ENCODE assay signal across 1 cellular context in the genomic region with DNA sequence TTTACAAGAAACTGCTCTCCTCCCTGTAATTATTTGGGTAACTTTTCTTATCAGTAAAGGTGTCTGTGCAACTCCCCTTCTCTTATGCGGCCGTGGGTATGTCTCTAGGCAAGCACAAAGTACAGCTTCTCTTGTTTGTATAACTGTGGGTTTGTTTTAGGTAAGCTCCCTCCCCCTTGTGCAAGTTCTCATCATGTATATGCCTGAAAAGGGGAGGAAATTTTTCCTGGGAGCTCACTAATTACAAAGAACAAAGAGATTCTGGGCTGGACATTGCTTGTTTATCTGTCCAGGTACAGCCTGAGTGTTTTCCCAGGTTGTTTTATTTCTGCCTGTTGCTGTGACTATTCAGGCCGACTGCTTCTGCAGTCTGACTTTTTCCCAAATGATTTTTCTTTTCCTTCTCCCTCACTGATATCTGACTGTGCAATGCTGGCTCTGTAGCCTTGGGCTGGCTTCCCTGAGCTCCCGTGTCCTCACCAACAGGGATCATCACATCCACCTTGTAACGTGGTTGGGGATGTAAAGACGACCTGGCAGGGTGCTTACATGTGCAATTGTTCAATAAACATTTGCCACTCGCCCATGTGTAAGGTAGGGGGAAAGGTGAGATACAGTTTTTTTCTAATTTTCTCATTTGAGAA.
TF ChIP-seq lines count a peak whose summit lies in the region.

No MANE protein-coding gene starts in this region.

TF ChIP-seq in HepG2, 621 proteins besides CTCF, POLR2A, EP300 and RAD21 (continued from another document and continues in another):
- peak; percentile 62; the same call in 1 of the 2 replicates for TF ChIP-seq SOX5 (CRISPR knock-in tag; IDR thresholded peaks at IDR 0.05; ENCODE audit: borderline replicate concordance)
- TF ChIP-seq, protein P1, sequence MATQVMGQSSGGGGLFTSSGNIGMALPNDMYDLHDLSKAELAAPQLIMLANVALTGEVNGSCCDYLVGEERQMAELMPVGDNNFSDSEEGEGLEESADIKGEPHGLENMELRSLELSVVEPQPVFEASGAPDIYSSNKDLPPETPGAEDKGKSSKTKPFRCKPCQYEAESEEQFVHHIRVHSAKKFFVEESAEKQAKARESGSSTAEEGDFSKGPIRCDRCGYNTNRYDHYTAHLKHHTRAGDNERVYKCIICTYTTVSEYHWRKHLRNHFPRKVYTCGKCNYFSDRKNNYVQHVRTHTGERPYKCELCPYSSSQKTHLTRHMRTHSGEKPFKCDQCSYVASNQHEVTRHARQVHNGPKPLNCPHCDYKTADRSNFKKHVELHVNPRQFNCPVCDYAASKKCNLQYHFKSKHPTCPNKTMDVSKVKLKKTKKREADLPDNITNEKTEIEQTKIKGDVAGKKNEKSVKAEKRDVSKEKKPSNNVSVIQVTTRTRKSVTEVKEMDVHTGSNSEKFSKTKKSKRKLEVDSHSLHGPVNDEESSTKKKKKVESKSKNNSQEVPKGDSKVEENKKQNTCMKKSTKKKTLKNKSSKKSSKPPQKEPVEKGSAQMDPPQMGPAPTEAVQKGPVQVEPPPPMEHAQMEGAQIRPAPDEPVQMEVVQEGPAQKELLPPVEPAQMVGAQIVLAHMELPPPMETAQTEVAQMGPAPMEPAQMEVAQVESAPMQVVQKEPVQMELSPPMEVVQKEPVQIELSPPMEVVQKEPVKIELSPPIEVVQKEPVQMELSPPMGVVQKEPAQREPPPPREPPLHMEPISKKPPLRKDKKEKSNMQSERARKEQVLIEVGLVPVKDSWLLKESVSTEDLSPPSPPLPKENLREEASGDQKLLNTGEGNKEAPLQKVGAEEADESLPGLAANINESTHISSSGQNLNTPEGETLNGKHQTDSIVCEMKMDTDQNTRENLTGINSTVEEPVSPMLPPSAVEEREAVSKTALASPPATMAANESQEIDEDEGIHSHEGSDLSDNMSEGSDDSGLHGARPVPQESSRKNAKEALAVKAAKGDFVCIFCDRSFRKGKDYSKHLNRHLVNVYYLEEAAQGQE (IDR thresholded peaks at IDR 0.05; ENCODE audit: borderline replicate concordance in 1 of 2, low read depth in 1 of 2, low read length in 2 of 2) = no peak
- no peak for TF ChIP-seq RELA (CRISPR knock-in tag; IDR thresholded peaks at IDR 0.05)
- peak; percentile 41; the same call in 1 of the 2 replicates for TF ChIP-seq CEBPG (CRISPR knock-in tag; IDR thresholded peaks at IDR 0.05)
- TF ChIP-seq ZNF639 (CRISPR knock-in tag; conservative IDR thresholded peaks at IDR 0.05) = no peak
- no peak for TF ChIP-seq NFE2L2 (IDR thresholded peaks at IDR 0.05; ENCODE audit: low read length)
- peak; percentile 31; the same call in 1 of the 2 replicates for TF ChIP-seq FOXA3 (CRISPR knock-in tag; IDR thresholded peaks at IDR 0.05)
- TF ChIP-seq ZNF264 (CRISPR knock-in tag; IDR thresholded peaks at IDR 0.05) = 0 out of 2 replicates have a peak, but pooled peaks have one; percentile 18
- peak; percentile 52; the same call in 1 of the 2 replicates for TF ChIP-seq GATAD2A (CRISPR knock-in tag; IDR thresholded peaks at IDR 0.05)
- TF ChIP-seq SOX13 (IDR thresholded peaks at IDR 0.05) = 0 out of 2 replicates have a peak, but pooled peaks have one; percentile 24
- TF ChIP-seq SOX13 (CRISPR knock-in tag; conservative IDR thresholded peaks at IDR 0.05 in 1 of 2, IDR thresholded peaks at IDR 0.05 in 1 of 2) = peak in 1 of 2 experiments; percentile 75; a peak in 2 of 4 replicates
- no peak for TF ChIP-seq ZNF451 (CRISPR knock-in tag; IDR thresholded peaks at IDR 0.05)
- TF ChIP-seq MTF2 (CRISPR knock-in tag; IDR thresholded peaks at IDR 0.05; ENCODE audit: borderline replicate concordance) = no peak
- TF ChIP-seq ZBTB25 (CRISPR knock-in tag; IDR thresholded peaks at IDR 0.05) = no peak
- no peak for TF ChIP-seq NFKBIZ (CRISPR knock-in tag; IDR thresholded peaks at IDR 0.05)
- TF ChIP-seq HDAC2 (CRISPR knock-in tag; IDR thresholded peaks at IDR 0.05) = peak; percentile 51; the same call in 1 of the 2 replicates
- peak; percentile 67; the same call in 1 of the 2 replicates for TF ChIP-seq FOXJ3 (CRISPR knock-in tag; IDR thresholded peaks at IDR 0.05; ENCODE audit: borderline replicate concordance)
- TF ChIP-seq ZNF12 (CRISPR knock-in tag; IDR thresholded peaks at IDR 0.05) = no peak
- TF ChIP-seq ZNF792 (CRISPR knock-in tag; IDR thresholded peaks at IDR 0.05) = no peak
- TF ChIP-seq, protein P2, sequence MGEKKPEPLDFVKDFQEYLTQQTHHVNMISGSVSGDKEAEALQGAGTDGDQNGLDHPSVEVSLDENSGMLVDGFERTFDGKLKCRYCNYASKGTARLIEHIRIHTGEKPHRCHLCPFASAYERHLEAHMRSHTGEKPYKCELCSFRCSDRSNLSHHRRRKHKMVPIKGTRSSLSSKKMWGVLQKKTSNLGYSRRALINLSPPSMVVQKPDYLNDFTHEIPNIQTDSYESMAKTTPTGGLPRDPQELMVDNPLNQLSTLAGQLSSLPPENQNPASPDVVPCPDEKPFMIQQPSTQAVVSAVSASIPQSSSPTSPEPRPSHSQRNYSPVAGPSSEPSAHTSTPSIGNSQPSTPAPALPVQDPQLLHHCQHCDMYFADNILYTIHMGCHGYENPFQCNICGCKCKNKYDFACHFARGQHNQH (CRISPR knock-in tag; IDR thresholded peaks at IDR 0.05) = 0 out of 2 replicates have a peak, but pooled peaks have one; percentile 18
- TF ChIP-seq ARID5B (CRISPR knock-in tag; IDR thresholded peaks at IDR 0.05) = peak; percentile 61
- no peak for TF ChIP-seq LCORL (IDR thresholded peaks at IDR 0.05)
- peak; percentile 27; the same call in 1 of the 2 replicates for TF ChIP-seq LCORL (CRISPR knock-in tag; IDR thresholded peaks at IDR 0.05)
- no peak for TF ChIP-seq NFIB (CRISPR knock-in tag; IDR thresholded peaks at IDR 0.05; ENCODE audit: borderline replicate concordance)
- peak; percentile 54 for TF ChIP-seq BCL6 (CRISPR knock-in tag; IDR thresholded peaks at IDR 0.05)
- no peak for TF ChIP-seq ZNF30 (CRISPR knock-in tag; IDR thresholded peaks at IDR 0.05)
- TF ChIP-seq ZNF547 (CRISPR knock-in tag; IDR thresholded peaks at IDR 0.05) = no peak
- TF ChIP-seq ZNF674 (CRISPR knock-in tag; IDR thresholded peaks at IDR 0.05; ENCODE audit: low read depth) = no peak
- TF ChIP-seq TOPORS (CRISPR knock-in tag; IDR thresholded peaks at IDR 0.05) = no peak
- no peak for TF ChIP-seq ZNF124 (CRISPR knock-in tag; IDR thresholded peaks at IDR 0.05)
- no peak for TF ChIP-seq NCOR1 (IDR thresholded peaks at IDR 0.05; ENCODE audit: borderline replicate concordance, low read length)
- TF ChIP-seq, protein P3, sequence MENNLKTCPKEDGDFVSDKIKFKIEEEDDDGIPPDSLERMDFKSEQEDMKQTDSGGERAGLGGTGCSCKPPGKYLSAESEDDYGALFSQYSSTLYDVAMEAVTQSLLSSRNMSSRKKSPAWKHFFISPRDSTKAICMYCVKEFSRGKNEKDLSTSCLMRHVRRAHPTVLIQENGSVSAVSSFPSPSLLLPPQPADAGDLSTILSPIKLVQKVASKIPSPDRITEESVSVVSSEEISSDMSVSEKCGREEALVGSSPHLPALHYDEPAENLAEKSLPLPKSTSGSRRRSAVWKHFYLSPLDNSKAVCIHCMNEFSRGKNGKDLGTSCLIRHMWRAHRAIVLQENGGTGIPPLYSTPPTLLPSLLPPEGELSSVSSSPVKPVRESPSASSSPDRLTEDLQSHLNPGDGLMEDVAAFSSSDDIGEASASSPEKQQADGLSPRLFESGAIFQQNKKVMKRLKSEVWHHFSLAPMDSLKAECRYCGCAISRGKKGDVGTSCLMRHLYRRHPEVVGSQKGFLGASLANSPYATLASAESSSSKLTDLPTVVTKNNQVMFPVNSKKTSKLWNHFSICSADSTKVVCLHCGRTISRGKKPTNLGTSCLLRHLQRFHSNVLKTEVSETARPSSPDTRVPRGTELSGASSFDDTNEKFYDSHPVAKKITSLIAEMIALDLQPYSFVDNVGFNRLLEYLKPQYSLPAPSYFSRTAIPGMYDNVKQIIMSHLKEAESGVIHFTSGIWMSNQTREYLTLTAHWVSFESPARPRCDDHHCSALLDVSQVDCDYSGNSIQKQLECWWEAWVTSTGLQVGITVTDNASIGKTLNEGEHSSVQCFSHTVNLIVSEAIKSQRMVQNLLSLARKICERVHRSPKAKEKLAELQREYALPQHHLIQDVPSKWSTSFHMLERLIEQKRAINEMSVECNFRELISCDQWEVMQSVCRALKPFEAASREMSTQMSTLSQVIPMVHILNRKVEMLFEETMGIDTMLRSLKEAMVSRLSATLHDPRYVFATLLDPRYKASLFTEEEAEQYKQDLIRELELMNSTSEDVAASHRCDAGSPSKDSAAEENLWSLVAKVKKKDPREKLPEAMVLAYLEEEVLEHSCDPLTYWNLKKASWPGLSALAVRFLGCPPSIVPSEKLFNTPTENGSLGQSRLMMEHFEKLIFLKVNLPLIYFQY (CRISPR knock-in tag; IDR thresholded peaks at IDR 0.05; ENCODE audit: borderline replicate concordance) = no peak
- peak; percentile 52; the same call in 1 of the 2 replicates for TF ChIP-seq NCOA2 (CRISPR knock-in tag; IDR thresholded peaks at IDR 0.05)
- no peak for TF ChIP-seq HNRNPK (IDR thresholded peaks at IDR 0.05; ENCODE audit: low read depth, low read length, poor library complexity, severe bottlenecking)
- peak; percentile 36; the same call in 1 of the 2 replicates for TF ChIP-seq PHF21A (CRISPR knock-in tag; IDR thresholded peaks at IDR 0.05)
- no peak for TF ChIP-seq POGZ (CRISPR knock-in tag; IDR thresholded peaks at IDR 0.05)
- no peak for TF ChIP-seq ZBTB44 (CRISPR knock-in tag; IDR thresholded peaks at IDR 0.05)
- TF ChIP-seq ZNF251 (CRISPR knock-in tag; IDR thresholded peaks at IDR 0.05) = no peak
- TF ChIP-seq NFE2 (CRISPR knock-in tag; IDR thresholded peaks at IDR 0.05) = no peak
- TF ChIP-seq SAP130 (CRISPR knock-in tag; IDR thresholded peaks at IDR 0.05; ENCODE audit: low read depth) = peak; percentile 18; the same call in 1 of the 2 replicates
- TF ChIP-seq CREB1 (IDR thresholded peaks at IDR 0.05) = no peak
- 0 out of 2 replicates have a peak, but pooled peaks have one; percentile 44 for TF ChIP-seq CREB1 (CRISPR knock-in tag; IDR thresholded peaks at IDR 0.05)
- TF ChIP-seq SOX6 (IDR thresholded peaks at IDR 0.05) = no peak
- peak; percentile 67 for TF ChIP-seq SOX6 (CRISPR knock-in tag; IDR thresholded peaks at IDR 0.05)
- TF ChIP-seq TRIM22 (IDR thresholded peaks at IDR 0.05) = no peak
